In the genomic region with DNA sequence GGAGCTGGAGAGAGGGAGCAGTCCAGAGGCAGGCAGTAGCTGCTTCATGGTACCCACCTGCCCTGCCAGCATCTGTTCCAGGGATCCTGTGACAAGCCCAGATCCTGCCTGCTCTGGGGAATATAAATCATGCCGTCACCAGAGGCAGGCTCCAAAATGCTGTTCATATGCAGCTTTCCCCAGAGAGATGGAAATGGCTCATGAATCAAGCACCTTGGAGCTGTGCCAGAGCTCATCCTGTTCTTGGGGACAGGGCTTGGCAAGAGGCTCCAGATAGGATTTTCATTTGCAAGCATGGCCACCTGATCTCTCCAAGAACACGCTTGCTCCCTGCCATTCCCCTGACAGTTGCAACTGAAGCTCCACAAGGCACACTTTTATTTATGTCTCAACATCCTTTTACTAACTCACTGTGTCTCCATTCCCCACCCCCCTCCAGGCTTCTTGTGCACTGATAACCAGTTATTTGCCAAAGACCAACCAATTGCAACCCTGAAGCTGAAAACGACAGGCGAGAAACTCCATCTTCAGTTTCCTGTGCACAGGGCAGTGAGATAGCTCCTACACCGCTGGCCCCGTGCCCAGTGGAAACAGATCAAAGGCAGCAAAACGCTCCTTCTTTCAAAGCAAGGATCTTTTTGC, we compare ENCODE assay signal across 11 cellular contexts.
A peak's percentile ranks its signal among the peaks of the same experiment; 100 is the strongest.
DNase-seq lines count a peak whose midpoint lies in the region; ATAC-seq and TF ChIP-seq lines count a peak whose summit lies in the region.
"Had no signal": no experiment of that assay in that cellular context is flagged by ENCODE, and none has a peak within 500 bp of the region (broad histone marks: within the 10 kb centered on the region; RNA-seq: fewer than 3 reads in every experiment).

No MANE protein-coding gene starts in this region.

- H3K9me3 Mint-ChIP-seq in glutamatergic neuron (ENCODE audit: unreplicated experiment): peaks cover 4% of the 10 kb centered on the region

- peaks cover 14% of the 10 kb centered on the region for H3K4me1 ChIP-seq in rectal smooth muscle tissue (ENCODE audit: control insufficient read depth, insufficient read depth, low read length)
- H3K4me1 ChIP-seq: A549, foreskin keratinocyte had no signal

- H3K36me3 ChIP-seq in rectal smooth muscle tissue (ENCODE audit: control insufficient read depth, insufficient read depth, low read length): no peaks in the 10 kb centered on the region
- H3K36me3 ChIP-seq: thoracic aorta had no signal

- no peak overlapping the region for H3K9ac ChIP-seq in rectal smooth muscle tissue (ENCODE audit: low read length)

- H3K27ac Mint-ChIP-seq in glutamatergic neuron (ENCODE audit: unreplicated experiment): peak overlapping the region; percentile 65

- peaks cover 39% of the 10 kb centered on the region for H3K4me1 Mint-ChIP-seq in glutamatergic neuron (ENCODE audit: low read depth, unreplicated experiment)

- H3K36me3 Mint-ChIP-seq in glutamatergic neuron (ENCODE audit: unreplicated experiment): no peaks in the 10 kb centered on the region

- no peak for TF ChIP-seq CTCF in glutamatergic neuron (IDR thresholded peaks at IDR 0.05; ENCODE audit: partially characterized antibody, unreplicated experiment)

- H3K27me3 ChIP-seq in rectal smooth muscle tissue (ENCODE audit: control insufficient read depth, insufficient read depth, low read length): no peaks in the 10 kb centered on the region

- H3K4me3 ChIP-seq in rectal smooth muscle tissue (ENCODE audit: low read length): peak overlapping the region; percentile 27
- H3K4me3 ChIP-seq: A549, thoracic aorta had no signal

- ATAC-seq in HG02623 (IDR thresholded peaks at IDR 0.05; ENCODE audit: unreplicated experiment) (no peak), GM18873 (IDR thresholded peaks at IDR 0.05; ENCODE audit: low FRiP score, unreplicated experiment) (no peak)
- ATAC-seq: A549, foreskin keratinocyte had no signal

- DNase-seq in activated CD4-positive, alpha-beta T cell treated with anti-CD3 and anti-CD28 coated beads for 48 hours: peak; percentile 32
- no peak for DNase-seq in activated CD4-positive, alpha-beta T cell treated with anti-CD3 and anti-CD28 coated beads for 4 hours
- DNase-seq in SK-N-DZ (ENCODE audit: low spot score): peak; percentile 90
- peak; percentile 57 for DNase-seq in glutamatergic neuron
- no peak for DNase-seq in NOMO-1 treated with DMSO at 0.1 percent for 48 hours (lab: John Stamatoyannopoulos, UW; ENCODE audit: unreplicated experiment)

- peaks cover 3% of the 10 kb centered on the region for H3K27me3 Mint-ChIP-seq in glutamatergic neuron (ENCODE audit: unreplicated experiment)

- H3K4me3 Mint-ChIP-seq in glutamatergic neuron (ENCODE audit: unreplicated experiment): peak overlapping the region; percentile 55

- H3K27ac ChIP-seq in rectal smooth muscle tissue (ENCODE audit: low read depth, low read length): peak overlapping the region; percentile 56
- H3K27ac ChIP-seq: A549, foreskin keratinocyte had no signal

Comparison
In these comparisons a context has a peak if more than half of its experiments do, and no peak if none do; other contexts are left out.
1. DNase-seq: peak in activated CD4-positive, alpha-beta T cell treated with anti-CD3 and anti-CD28 coated beads for 48 hours (single experiment), SK-N-DZ (single experiment) and glutamatergic neuron (single experiment); none in activated CD4-positive, alpha-beta T cell treated with anti-CD3 and anti-CD28 coated beads for 4 hours (0 of 2) and NOMO-1 treated with DMSO at 0.1 percent for 48 hours (single experiment).